ENCODE assay signal across 2 cellular contexts in the genomic region with DNA sequence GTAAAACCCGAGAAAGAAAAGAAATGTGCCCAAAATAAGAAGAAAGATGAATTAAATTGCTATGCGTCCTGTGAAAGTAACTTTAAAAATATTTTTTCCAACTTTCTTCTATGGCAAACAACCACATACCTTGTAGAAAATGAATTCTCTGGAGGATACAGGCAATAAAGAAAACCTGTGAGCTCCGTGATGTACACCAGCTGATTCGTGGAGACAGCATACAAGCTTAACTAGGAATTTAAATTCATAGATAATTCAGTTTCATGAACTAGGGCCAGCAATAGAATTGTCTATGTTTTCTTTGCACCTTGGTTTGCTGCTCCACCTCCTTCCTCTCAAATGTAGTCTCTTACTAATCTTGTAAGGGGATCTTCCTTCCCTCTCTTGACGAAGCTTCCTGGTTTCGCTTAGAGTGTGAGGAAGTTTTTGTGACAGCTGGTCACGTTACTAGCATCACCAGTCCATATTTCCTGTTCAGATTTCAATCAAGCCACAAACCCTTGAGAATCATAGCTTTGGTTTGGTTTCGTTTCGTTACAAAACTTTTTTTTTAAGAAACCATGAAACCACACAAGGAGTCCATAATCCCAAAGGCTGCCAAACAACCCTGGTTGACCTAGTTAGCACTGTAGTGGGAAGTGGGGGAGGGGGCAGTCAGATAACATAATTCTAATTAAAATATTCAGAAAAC.
TF ChIP-seq lines count a peak whose summit lies in the region.

No MANE protein-coding gene starts in this region.

TF ChIP-seq in SK-N-SH, 30 proteins besides CTCF, POLR2A, EP300 and RAD21:
- TF ChIP-seq TAF1 (IDR thresholded peaks at IDR 0.05; ENCODE audit: borderline replicate concordance, low read depth, low read length) (no peak), RFX5 (IDR thresholded peaks at IDR 0.05; ENCODE audit: low read length) (no peak), FOXM1 (IDR thresholded peaks at IDR 0.05; ENCODE audit: low read depth) (no peak), FOSL2 (IDR thresholded peaks at IDR 0.05; ENCODE audit: borderline replicate concordance, low read depth) (no peak), YY1 (IDR thresholded peaks at IDR 0.05; ENCODE audit: low read depth) (no peak), RXRA (IDR thresholded peaks at IDR 0.05; ENCODE audit: borderline replicate concordance, low read depth) (no peak), FOXJ3 (CRISPR knock-in tag; IDR thresholded peaks at IDR 0.05) (no peak), JUND (IDR thresholded peaks at IDR 0.05) (no peak), USF2 (IDR thresholded peaks at IDR 0.05; ENCODE audit: borderline replicate concordance, low read depth, low read length) (no peak), CHD2 (IDR thresholded peaks at IDR 0.05; ENCODE audit: low read length, partially characterized antibody) (no peak), NRF1 (IDR thresholded peaks at IDR 0.05; ENCODE audit: low read depth, low read length) (no peak), NFIC (IDR thresholded peaks at IDR 0.05; ENCODE audit: borderline replicate concordance) (no peak), IRF3 (IDR thresholded peaks at IDR 0.05; ENCODE audit: low read depth, low read length) (no peak), ELF1 (IDR thresholded peaks at IDR 0.05) (no peak), MEF2A (IDR thresholded peaks at IDR 0.05; ENCODE audit: borderline replicate concordance, low read depth) (no peak), TCF12 (IDR thresholded peaks at IDR 0.05) (no peak), MXI1 (IDR thresholded peaks at IDR 0.05; ENCODE audit: low read depth, low read length) (no peak), GATA2 (CRISPR knock-in tag; IDR thresholded peaks at IDR 0.05) (no peak)
- TF ChIP-seq, protein P1, sequence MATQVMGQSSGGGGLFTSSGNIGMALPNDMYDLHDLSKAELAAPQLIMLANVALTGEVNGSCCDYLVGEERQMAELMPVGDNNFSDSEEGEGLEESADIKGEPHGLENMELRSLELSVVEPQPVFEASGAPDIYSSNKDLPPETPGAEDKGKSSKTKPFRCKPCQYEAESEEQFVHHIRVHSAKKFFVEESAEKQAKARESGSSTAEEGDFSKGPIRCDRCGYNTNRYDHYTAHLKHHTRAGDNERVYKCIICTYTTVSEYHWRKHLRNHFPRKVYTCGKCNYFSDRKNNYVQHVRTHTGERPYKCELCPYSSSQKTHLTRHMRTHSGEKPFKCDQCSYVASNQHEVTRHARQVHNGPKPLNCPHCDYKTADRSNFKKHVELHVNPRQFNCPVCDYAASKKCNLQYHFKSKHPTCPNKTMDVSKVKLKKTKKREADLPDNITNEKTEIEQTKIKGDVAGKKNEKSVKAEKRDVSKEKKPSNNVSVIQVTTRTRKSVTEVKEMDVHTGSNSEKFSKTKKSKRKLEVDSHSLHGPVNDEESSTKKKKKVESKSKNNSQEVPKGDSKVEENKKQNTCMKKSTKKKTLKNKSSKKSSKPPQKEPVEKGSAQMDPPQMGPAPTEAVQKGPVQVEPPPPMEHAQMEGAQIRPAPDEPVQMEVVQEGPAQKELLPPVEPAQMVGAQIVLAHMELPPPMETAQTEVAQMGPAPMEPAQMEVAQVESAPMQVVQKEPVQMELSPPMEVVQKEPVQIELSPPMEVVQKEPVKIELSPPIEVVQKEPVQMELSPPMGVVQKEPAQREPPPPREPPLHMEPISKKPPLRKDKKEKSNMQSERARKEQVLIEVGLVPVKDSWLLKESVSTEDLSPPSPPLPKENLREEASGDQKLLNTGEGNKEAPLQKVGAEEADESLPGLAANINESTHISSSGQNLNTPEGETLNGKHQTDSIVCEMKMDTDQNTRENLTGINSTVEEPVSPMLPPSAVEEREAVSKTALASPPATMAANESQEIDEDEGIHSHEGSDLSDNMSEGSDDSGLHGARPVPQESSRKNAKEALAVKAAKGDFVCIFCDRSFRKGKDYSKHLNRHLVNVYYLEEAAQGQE (IDR thresholded peaks at IDR 0.05; ENCODE audit: low read depth, low read length), result no peak

TF ChIP-seq in H1, 55 proteins besides CTCF, POLR2A, EP300 and RAD21:
- TF ChIP-seq BCL11A (IDR thresholded peaks at IDR 0.05; ENCODE audit: low read depth in 2 of 2, low read length in 2 of 2) (no peak), ASH2L (IDR thresholded peaks at IDR 0.05; ENCODE audit: low read length) (peak; percentile 47), CHD1 (IDR thresholded peaks at IDR 0.05; ENCODE audit: low read depth, low read length) (no peak), SRF (IDR thresholded peaks at IDR 0.05; ENCODE audit: low read depth, low read length) (no peak), RXRA (IDR thresholded peaks at IDR 0.05; ENCODE audit: insufficient read depth, low read depth, low read length) (no peak)
